ENCODE assay signal across 16 cellular contexts in the genomic region with DNA sequence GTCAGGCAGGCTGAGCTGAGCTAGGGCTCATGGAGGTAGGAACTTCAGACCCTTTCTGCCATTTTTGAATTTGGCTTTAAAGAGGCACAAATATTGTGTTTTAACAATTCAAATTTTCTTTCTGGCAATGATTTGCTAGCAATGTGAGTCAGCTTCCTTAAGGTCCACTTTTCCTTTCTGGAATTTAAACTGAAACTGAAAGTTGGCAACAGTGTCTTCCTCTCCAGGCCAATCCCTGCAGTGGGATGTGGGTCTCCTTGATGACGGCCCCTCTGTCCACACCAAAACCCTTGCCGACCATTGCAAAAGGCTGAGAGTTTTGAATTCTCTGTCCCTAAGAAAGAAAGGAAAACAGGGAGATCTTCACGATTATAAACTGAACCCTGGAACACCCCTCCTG. TPM values are rescaled to one million over a fixed set of nuclear protein-coding genes. Genes with fewer than 3 reads are reported as not detected.
A peak's percentile ranks its signal among the peaks of the same experiment; 100 is the strongest.
DNase-seq lines count a peak whose midpoint lies in the region; ATAC-seq, FAIRE-seq and TF ChIP-seq lines count a peak whose summit lies in the region.
"Had no signal": no experiment of that assay in that cellular context is flagged by ENCODE, and none has a peak within 500 bp of the region (broad histone marks: within the 10 kb centered on the region; RNA-seq: fewer than 3 reads in every experiment).

No MANE protein-coding gene starts in this region.

- no peak overlapping the region for H3K4me3 ChIP-seq in fibroblast of lung (replicated peaks in 1 of 4; ENCODE audit: control extremely low read depth in 1 of 4, insufficient read depth in 1 of 4, low read depth in 3 of 4, low read length in 4 of 4)

- peak overlapping the region; percentile 72 for H2AFZ ChIP-seq in fibroblast of lung (ENCODE audit: low read length)

- no peaks in the 10 kb centered on the region for H3K79me2 ChIP-seq in fibroblast of lung (ENCODE audit: control insufficient read depth, insufficient read depth, low read length)

- no peak overlapping the region for H3K27ac ChIP-seq in fibroblast of lung (ENCODE audit: insufficient read depth, low read length)

- peak; percentile 78 for FAIRE-seq in RCC 7860 (lab: Jason Lieb, UNC)

- H3K9ac ChIP-seq in fibroblast of lung (ENCODE audit: insufficient read depth, low read length), result no peak overlapping the region

- peak overlapping the region in 2 of 3 experiments; percentile 44 to 53 for H3K27ac Mint-ChIP-seq in nephron
- H3K27ac Mint-ChIP-seq: T-helper 1 cell treated with Interleukin-12 subunit alpha and Interleukin-12 subunit beta and Interleukin-4 antibody, amounts not matched to agents 30 μg/mL and 1 μg/mL, for 36 hours had no signal

- no peaks in the 10 kb centered on the region for H3K27me3 ChIP-seq in fibroblast of lung (ENCODE audit: control insufficient read depth, insufficient read depth, low read length)
- H3K27me3 ChIP-seq: dorsolateral prefrontal cortex had no signal

- DNase-seq in AG08396 (ENCODE audit: low spot score) (peak; percentile 64), RCC 7860 (ENCODE audit: low spot score) (peak; percentile 70), fibroblast of lung (ENCODE audit: low read depth in 2 of 2) (peak; percentile 60 to 66), NCI-H2081 treated with DMSO at 0.1 percent for 48 hours (lab: John Stamatoyannopoulos, UW) (no peak), DMS79 (lab: John Stamatoyannopoulos, UW) (no peak)
- no peak for DNase-seq in activated T-cell treated with anti-CD3 and anti-CD28 coated beads, Interleukin-2, amount 50 U/mL, for 4 hours
- DNase-seq: activated CD4-positive, alpha-beta T cell treated with anti-CD3 and anti-CD28 coated beads, Interleukin-2, amount 50 U/mL, for 48 hours; activated naive CD4-positive, alpha-beta T cell treated with Interleukin-2 at 50 U/mL for 16 hours; C1 segment of cervical spinal cord; dorsolateral prefrontal cortex; GF-D8; hypothalamus; NCI-H2029 treated with DMSO at 0.1 percent for 48 hours had no signal

- no peaks in the 10 kb centered on the region for H4K20me1 ChIP-seq in fibroblast of lung (ENCODE audit: control insufficient read depth, extremely low read depth, insufficient read depth, low read length)

- no peaks in the 10 kb centered on the region for H3K36me3 ChIP-seq in fibroblast of lung (ENCODE audit: control insufficient read depth, insufficient read depth, low read length)

- H3K9me3 ChIP-seq in fibroblast of lung (ENCODE audit: control insufficient read depth, insufficient read depth, low read depth, low read length), result no peaks in the 10 kb centered on the region

- H3K4me2 ChIP-seq in fibroblast of lung (ENCODE audit: extremely low read depth, insufficient read depth, low read length), result peak overlapping the region; percentile 89

- ATAC-seq in activated T-cell treated with anti-CD3 and anti-CD28 coated beads, Interleukin-2, amount 50 U/mL, for 4 hours, result no peak
- ATAC-seq in activated CD4-positive, CD25-positive, alpha-beta regulatory T cell treated with anti-CD3 and anti-CD28 coated beads, Interleukin-2, amount 50 U/mL, for 24 hours, result no peak

- H3K4me1 ChIP-seq in fibroblast of lung (ENCODE audit: control insufficient read depth, extremely low read depth, insufficient read depth, low read length), result peaks cover 7% of the 10 kb centered on the region

- TF ChIP-seq CTCF in fibroblast of lung (conservative IDR thresholded peaks at IDR 0.05 in 1 of 2, IDR thresholded peaks at IDR 0.05 in 1 of 2; ENCODE audit: low read depth in 1 of 2, low read length in 2 of 2) (no peak), nephron (IDR thresholded peaks at IDR 0.05; ENCODE audit: unreplicated experiment in 3 of 3) (no peak)

- no peaks in the 10 kb centered on the region for H3K27me3 Mint-ChIP-seq in nephron (ENCODE audit: low read depth)
- H3K27me3 Mint-ChIP-seq in activated T-cell treated with anti-CD3 and anti-CD28 coated beads, Interleukin-2, amount 50 U/mL, for 4 hours (ENCODE audit: low read depth), result peaks cover 17% of the 10 kb centered on the region

- no peaks in the 10 kb centered on the region for H3K36me3 Mint-ChIP-seq in nephron (ENCODE audit: low read depth)
- H3K36me3 Mint-ChIP-seq in activated T-cell treated with anti-CD3 and anti-CD28 coated beads, Interleukin-2, amount 50 U/mL, for 4 hours (ENCODE audit: insufficient read depth), result peaks cover 1% of the 10 kb centered on the region

- H3K4me3 Mint-ChIP-seq in nephron, result no peak overlapping the region
- H3K4me3 Mint-ChIP-seq in activated T-cell treated with anti-CD3 and anti-CD28 coated beads, Interleukin-2, amount 50 U/mL, for 4 hours, result no peak overlapping the region
- H3K4me3 Mint-ChIP-seq: T-helper 1 cell treated with Interleukin-12 subunit alpha and Interleukin-12 subunit beta and Interleukin-4 antibody, amounts not matched to agents 30 μg/mL and 1 μg/mL, for 36 hours had no signal

- no peaks in the 10 kb centered on the region for H3K9me3 Mint-ChIP-seq in nephron
- H3K9me3 Mint-ChIP-seq in activated T-cell treated with anti-CD3 and anti-CD28 coated beads, Interleukin-2, amount 50 U/mL, for 4 hours, result no peaks in the 10 kb centered on the region
- H3K9me3 Mint-ChIP-seq: T-helper 1 cell treated with Interleukin-12 subunit alpha and Interleukin-12 subunit beta and Interleukin-4 antibody, amounts not matched to agents 30 μg/mL and 1 μg/mL, for 36 hours had no signal

- no peaks in the 10 kb centered on the region for H3K4me1 Mint-ChIP-seq in nephron
- H3K4me1 Mint-ChIP-seq in activated T-cell treated with anti-CD3 and anti-CD28 coated beads, Interleukin-2, amount 50 U/mL, for 4 hours (ENCODE audit: low read depth), result no peaks in the 10 kb centered on the region

RNA-seq across cellular contexts. Expression of gene RPSA, which starts 27.1 kb away (rescaled TPM):
- 1,607 and 2,136 TPM in 2 replicates for total RNA-seq in fibroblast of lung
- 2,369 and 2,556 TPM in 2 replicates for polyA plus RNA-seq in fibroblast of lung
- polyA plus RNA-seq in fibroblast of lung (2012), result 2,050 and 2,120 TPM in 2 replicates
- polyA minus RNA-seq in fibroblast of lung (ENCODE audit: low replicate concordance), result 2,125 and 2,781 TPM in 2 replicates
- 1,000 to 10,000 TPM; 2,416 to 2,801 (median 2,677) TPM for total RNA-seq in activated T-cell treated with anti-CD3 and anti-CD28 coated beads, Interleukin-2, amount 50 U/mL, for 4 hours

RNA-seq across cellular contexts. Expression of gene MOBP, which starts 33.8 kb away (rescaled TPM):
- not detected in 2 replicates for total RNA-seq in fibroblast of lung
- polyA plus RNA-seq in fibroblast of lung, result not detected in 2 replicates
- polyA plus RNA-seq in fibroblast of lung (2012), result not detected in 2 replicates
- not detected in 2 replicates for polyA minus RNA-seq in fibroblast of lung (ENCODE audit: low replicate concordance)
- total RNA-seq in activated T-cell treated with anti-CD3 and anti-CD28 coated beads, Interleukin-2, amount 50 U/mL, for 4 hours, result not detected

RNA-seq across cellular contexts. Expression of gene SLC25A38, which starts 50.5 kb away (rescaled TPM):
- total RNA-seq in fibroblast of lung, result 17.7 and 22.0 TPM in 2 replicates
- polyA plus RNA-seq in fibroblast of lung, result 23.3 and 26.9 TPM in 2 replicates
- 17.1 and 19.9 TPM in 2 replicates for polyA plus RNA-seq in fibroblast of lung (2012)
- 11.9 and 25.0 TPM in 2 replicates for polyA minus RNA-seq in fibroblast of lung (ENCODE audit: low replicate concordance)
- 10 to 100 TPM; 64.7 to 69.1 (median 65.3) TPM for total RNA-seq in activated T-cell treated with anti-CD3 and anti-CD28 coated beads, Interleukin-2, amount 50 U/mL, for 4 hours

Comparison
In these comparisons a context has a peak if more than half of its experiments do, and no peak if none do; other contexts are left out.
1. DNase-seq: peak in AG08396 (single experiment), RCC 7860 (single experiment) and fibroblast of lung (2 of 2); none in NCI-H2081 treated with DMSO at 0.1 percent for 48 hours (single experiment), activated T-cell treated with anti-CD3 and anti-CD28 coated beads, Interleukin-2, amount 50 U/mL, for 4 hours (single experiment) and DMS79 (single experiment).